21 cellular contexts compared by ENCODE assay signal in genomic region chr4:70858454-70858853, GRCh38. TPM values are rescaled to one million over a fixed set of nuclear protein-coding genes. Genes with fewer than 3 reads are reported as not detected.
DNase-seq lines count a peak whose midpoint lies in the region; ATAC-seq, FAIRE-seq and TF ChIP-seq lines count a peak whose summit lies in the region.
"Had no signal": no experiment of that assay in that cellular context is flagged by ENCODE, and none has a peak within 500 bp of the region (broad histone marks: within the 10 kb centered on the region; RNA-seq: fewer than 3 reads in every experiment).

No MANE protein-coding gene starts in this region.

- peak overlapping the region; percentile 15 for H3K4me3 Mint-ChIP-seq in progenitor cell of endocrine pancreas (ENCODE audit: low read depth)
- H3K4me3 Mint-ChIP-seq: B cell; CD4-positive, alpha-beta T cell; CD8-positive, alpha-beta T cell had no signal

- no peaks in the 10 kb centered on the region for H3K9me3 Mint-ChIP-seq in progenitor cell of endocrine pancreas (ENCODE audit: low read depth)
- H3K9me3 Mint-ChIP-seq: CD4-positive, alpha-beta T cell; CD8-positive, alpha-beta T cell had no signal

- H3K4me1 ChIP-seq in HAP-1 (peaks cover 16% of the 10 kb centered on the region), pancreas (peaks cover 0 to 7% (median 0%) of the 10 kb centered on the region in 3 donors)
- H3K4me1 ChIP-seq: A549, Caco-2 had no signal

- no peak overlapping the region for H3K27ac Mint-ChIP-seq in progenitor cell of endocrine pancreas
- H3K27ac Mint-ChIP-seq: B cell; CD4-positive, alpha-beta T cell; CD8-positive, alpha-beta T cell had no signal

- intact Hi-C loops in pancreas (cut with DNase I), result no loop called here

- H3K27me3 ChIP-seq in HAP-1 (ENCODE audit: low read depth) (no peaks in the 10 kb centered on the region), bronchial epithelial cell (ENCODE audit: control insufficient read depth, insufficient read depth, low read length) (no peaks in the 10 kb centered on the region), pancreas (no peaks in the 10 kb centered on the region)
- H3K27me3 ChIP-seq: BLaER1 treated with 17β-estradiol and CSF1 and Interleukin-3, amounts not matched to agents 10 nM and 100 nM had no signal

- H3K4me3 ChIP-seq in HAP-1, result no peak overlapping the region
- no peak overlapping the region for H3K4me3 ChIP-seq in bronchial epithelial cell (ENCODE audit: low read depth, low read length)
- no peak overlapping the region for H3K4me3 ChIP-seq in pancreas
- H3K4me3 ChIP-seq: A549; BLaER1 treated with 17β-estradiol and CSF1 and Interleukin-3, amounts not matched to agents 10 nM and 100 nM had no signal

- peaks cover 19% of the 10 kb centered on the region for H3K4me1 Mint-ChIP-seq in progenitor cell of endocrine pancreas (ENCODE audit: low read depth)

- peaks cover 3% of the 10 kb centered on the region for H3K36me3 Mint-ChIP-seq in progenitor cell of endocrine pancreas (ENCODE audit: insufficient read depth)
- H3K36me3 Mint-ChIP-seq: CD8-positive, alpha-beta T cell had no signal

- no peak overlapping the region for H3K27ac ChIP-seq in pancreas
- H3K27ac ChIP-seq: 22Rv1; A549; BLaER1 treated with 17β-estradiol and CSF1 and Interleukin-3, amounts not matched to agents 10 nM and 100 nM; C4-2B had no signal

- H3K9me3 ChIP-seq in HAP-1, result no peaks in the 10 kb centered on the region
- H3K9me3 ChIP-seq in pancreas, result no peaks in the 10 kb centered on the region
- H3K9me3 ChIP-seq: A549, Caco-2 had no signal

- peak; percentile 25 to 83 for DNase-seq in HAP-1 (ENCODE audit: low spot score in 2 of 2)
- peak; percentile 33 for DNase-seq in bronchial epithelial cell (ENCODE audit: low read depth)
- no peak for DNase-seq in progenitor cell of endocrine pancreas (ENCODE audit: low spot score, unreplicated experiment)
- DNase-seq in pancreas, result no peak
- DNase-seq: AML-193; Caco-2; Calu3; CD4-positive, alpha-beta T cell; CD8-positive, alpha-beta T cell; DMS79 treated with DMSO at 0.1 percent for 48 hours; GF-D8 had no signal

- TF ChIP-seq CTCF in bronchial epithelial cell (IDR thresholded peaks at IDR 0.05; ENCODE audit: insufficient read depth, low read length, severe bottlenecking), result no peak
- TF ChIP-seq CTCF in progenitor cell of endocrine pancreas (IDR thresholded peaks at IDR 0.05; ENCODE audit: unreplicated experiment), result no peak
- no peak for TF ChIP-seq CTCF in pancreas (IDR thresholded peaks at IDR 0.05)

- ATAC-seq in GM21515 (IDR thresholded peaks at IDR 0.05; ENCODE audit: unreplicated experiment), result no peak
- ATAC-seq in pancreas, result no peak
- ATAC-seq: A549; CD8-positive, alpha-beta T cell had no signal

- FAIRE-seq in bronchial epithelial cell (lab: Jason Lieb, UNC) (no peak), pancreas (lab: Jason Lieb, UNC) (no peak)
- FAIRE-seq: A549, D721Med, G401.6, GM12891, GM18507 had no signal

- WGBS in pancreas, 2 donors, result 45 to 46% methylated on average over 4 of the region's 4 CpGs

- no peaks in the 10 kb centered on the region for H3K36me3 ChIP-seq in HAP-1 (replicated peaks)
- no peaks in the 10 kb centered on the region for H3K36me3 ChIP-seq in bronchial epithelial cell (ENCODE audit: control insufficient read depth, insufficient read depth, low read length)
- H3K36me3 ChIP-seq in pancreas, result no peaks in the 10 kb centered on the region
- H3K36me3 ChIP-seq: BLaER1 treated with 17β-estradiol and CSF1 and Interleukin-3, amounts not matched to agents 10 nM and 100 nM had no signal

- in situ Hi-C loops in HAP-1 (cut with MboI; ENCODE audit: low sequenced_read_pairs), result no loop called here

- no peaks in the 10 kb centered on the region for H3K27me3 Mint-ChIP-seq in progenitor cell of endocrine pancreas
- H3K27me3 Mint-ChIP-seq: B cell; CD4-positive, alpha-beta T cell had no signal

RNA-seq across cellular contexts. Expression of gene GRSF1, which starts 18.8 kb away (rescaled TPM):
- 62.7 and 78.5 TPM in 2 replicates for total RNA-seq in bronchial epithelial cell
- 87.5 and 87.8 TPM in 2 replicates for total RNA-seq in progenitor cell of endocrine pancreas
- total RNA-seq in pancreas, result 10 to 100 TPM; 25.1 to 41.4 (median 34.0) TPM
- polyA plus RNA-seq in pancreas, result 10 to 100 TPM; 15.5 to 41.8 TPM

RNA-seq across cellular contexts. Expression of gene MOB1B, which starts 43.7 kb away (rescaled TPM):
- 8.1 and 8.4 TPM in 2 replicates for total RNA-seq in bronchial epithelial cell
- 46.5 and 47.4 TPM in 2 replicates for total RNA-seq in progenitor cell of endocrine pancreas
- 10 to 100 TPM in 3 of 6 donors, 1 to 10 TPM in 3; 5.9 to 15.6 (median 9.4) TPM for total RNA-seq in pancreas
- 10 to 100 TPM in 1 of 2 donors, 1 to 10 TPM in 1; 3.6 to 15.3 TPM for polyA plus RNA-seq in pancreas

Comparison
In these comparisons a context has a peak if more than half of its experiments do, and no peak if none do; other contexts are left out.
1. DNase-seq: peak in HAP-1 (2 of 2) and bronchial epithelial cell (single experiment); none in progenitor cell of endocrine pancreas (single experiment) and pancreas (0 of 6).